9 cellular contexts compared by ENCODE assay signal in genomic region chr17:34579979-34580684, GRCh38. TPM values are rescaled to one million over a fixed set of nuclear protein-coding genes. Genes with fewer than 3 reads are reported as not detected.
A peak's percentile ranks its signal among the peaks of the same experiment; 100 is the strongest.
DNase-seq lines count a peak whose midpoint lies in the region; ATAC-seq lines count a peak whose summit lies in the region.
"Had no signal": no experiment of that assay in that cellular context is flagged by ENCODE, and none has a peak within 500 bp of the region (broad histone marks: within the 10 kb centered on the region; RNA-seq: fewer than 3 reads in every experiment).

No MANE protein-coding gene starts in this region.

- no peak for ATAC-seq in effector memory CD8-positive, alpha-beta T cell (replicated peaks)
- peak in 1 of 2 donors; percentile 34 for ATAC-seq in natural killer cell treated with Interleukin-12 subunit alpha and Interleukin-12 subunit beta and Interleukin-15 and Interleukin-18, amount 100 ng/mL, for 72 hours
- ATAC-seq in HG03565 (IDR thresholded peaks at IDR 0.05; ENCODE audit: unreplicated experiment): no peak

- peaks cover 73 to 97% of the 10 kb centered on the region in 2 donors for H3K27me3 Mint-ChIP-seq in effector memory CD8-positive, alpha-beta T cell
- peaks cover 57% of the 10 kb centered on the region in 2 donors for H3K27me3 Mint-ChIP-seq in natural killer cell treated with Interleukin-12 subunit alpha and Interleukin-12 subunit beta and Interleukin-15 and Interleukin-18, amount 100 ng/mL, for 72 hours

- peaks cover 12 to 15% of the 10 kb centered on the region in 2 donors for H3K4me1 Mint-ChIP-seq in effector memory CD8-positive, alpha-beta T cell (ENCODE audit: low read depth in 2 of 2)
- peaks cover 0 to 4% of the 10 kb centered on the region in 2 donors for H3K4me1 Mint-ChIP-seq in natural killer cell treated with Interleukin-12 subunit alpha and Interleukin-12 subunit beta and Interleukin-15 and Interleukin-18, amount 100 ng/mL, for 72 hours (ENCODE audit: low read depth in 2 of 2)

- DNase-seq in COLO668 (lab: John Stamatoyannopoulos, UW; ENCODE audit: unreplicated experiment): peak; percentile 7
- peak; percentile 34 for DNase-seq in NCI-H2227 treated with DMSO at 0.1 percent for 48 hours (lab: John Stamatoyannopoulos, UW)
- no peak for DNase-seq in effector memory CD8-positive, alpha-beta T cell
- no peak for DNase-seq in natural killer cell treated with Interleukin-12 subunit alpha and Interleukin-12 subunit beta and Interleukin-15 and Interleukin-18, amount 100 ng/mL, for 72 hours (ENCODE audit: low spot score)
- no peak for DNase-seq in GM19240 (ENCODE audit: insufficient read length, low spot score)
- DNase-seq in effector CD8-positive, alpha-beta T cell (lab: John Stamatoyannopoulos, UW): no peak
- DNase-seq in COR-L47 (lab: John Stamatoyannopoulos, UW): no peak

- peak overlapping the region; percentile 83 to 84 for H3K4me3 Mint-ChIP-seq in effector memory CD8-positive, alpha-beta T cell
- H3K4me3 Mint-ChIP-seq in natural killer cell treated with Interleukin-12 subunit alpha and Interleukin-12 subunit beta and Interleukin-15 and Interleukin-18, amount 100 ng/mL, for 72 hours: peak overlapping the region; percentile 22

- H3K36me3 Mint-ChIP-seq in effector memory CD8-positive, alpha-beta T cell (ENCODE audit: insufficient read depth): no peaks in the 10 kb centered on the region
- H3K36me3 Mint-ChIP-seq in natural killer cell treated with Interleukin-12 subunit alpha and Interleukin-12 subunit beta and Interleukin-15 and Interleukin-18, amount 100 ng/mL, for 72 hours: no peaks in the 10 kb centered on the region

- no peak overlapping the region for H3K27ac Mint-ChIP-seq in effector memory CD8-positive, alpha-beta T cell
- no peak overlapping the region for H3K27ac Mint-ChIP-seq in natural killer cell treated with Interleukin-12 subunit alpha and Interleukin-12 subunit beta and Interleukin-15 and Interleukin-18, amount 100 ng/mL, for 72 hours

- H3K9me3 Mint-ChIP-seq in effector memory CD8-positive, alpha-beta T cell: no peaks in the 10 kb centered on the region
- H3K9me3 Mint-ChIP-seq in natural killer cell treated with Interleukin-12 subunit alpha and Interleukin-12 subunit beta and Interleukin-15 and Interleukin-18, amount 100 ng/mL, for 72 hours: no peaks in the 10 kb centered on the region

RNA-seq across cellular contexts. Expression of gene TMEM132E, which starts 0.8 kb away (rescaled TPM):
- not detected for total RNA-seq in natural killer cell treated with Interleukin-12 subunit alpha and Interleukin-12 subunit beta and Interleukin-15 and Interleukin-18, amount 100 ng/mL, for 72 hours
- total RNA-seq: bronchial epithelial cell had no signal

Comparison
In these comparisons a context has a peak if more than half of its experiments do, and no peak if none do; other contexts are left out.
1. DNase-seq: peak in COLO668 (single experiment) and NCI-H2227 treated with DMSO at 0.1 percent for 48 hours (single experiment); none in effector memory CD8-positive, alpha-beta T cell (0 of 3), natural killer cell treated with Interleukin-12 subunit alpha and Interleukin-12 subunit beta and Interleukin-15 and Interleukin-18, amount 100 ng/mL, for 72 hours (single experiment), GM19240 (single experiment), effector CD8-positive, alpha-beta T cell (single experiment) and COR-L47 (single experiment).